ENCODE assay signal across 1 cellular context in genomic region chr2:174729797-174730529, GRCh38.
TF ChIP-seq lines count a peak whose summit lies in the region.

No MANE protein-coding gene starts in this region.

TF ChIP-seq in SK-N-SH, 30 proteins besides CTCF, POLR2A, EP300 and RAD21 (continued from another document):
- no peak for TF ChIP-seq REST (IDR thresholded peaks at IDR 0.05; ENCODE audit: low read depth, low read length)
TF ChIP-seq in SK-N-SH: peak in this region for 0.
